8 cellular contexts compared by ENCODE assay signal in genomic region chr1:147598631-147599361, GRCh38. TPM values are rescaled to one million over a fixed set of nuclear protein-coding genes. Genes with fewer than 3 reads are reported as not detected.
DNase-seq lines count a peak whose midpoint lies in the region; ATAC-seq and TF ChIP-seq lines count a peak whose summit lies in the region.

No MANE protein-coding gene starts in this region.

- H3K9ac ChIP-seq in IMR-90 (ENCODE audit: low read depth, low read length), result peak overlapping the region; percentile 85
- H3K9ac ChIP-seq in endocrine pancreas (ENCODE audit: control insufficient read depth, insufficient read depth, low read length), result peak overlapping the region; percentile 75

- CTCF ChIA-PET in IMR-90 (lab: Yijun Ruan, JAX), result interaction anchor here (0.6 to 1.5 kb wide), 2 partner anchors 9 to 29 kb away, joined by 3 read pairs; no protein-coding TSS in a partner anchor

- H3K4me1 Mint-ChIP-seq in stimulated activated naive CD8-positive, alpha-beta T cell treated with anti-CD3 and anti-CD28 coated beads, Interleukin-15, amount 100 ng/mL, for 72 hours, result peaks cover 38% of the 10 kb centered on the region

- H2AFZ ChIP-seq in IMR-90 (replicated peaks; ENCODE audit: low read length, poor library complexity), result peak overlapping the region; percentile 99

- peak overlapping the region; percentile 77 for H4K5ac ChIP-seq in IMR-90 (ENCODE audit: low read depth, low read length)

- H4K91ac ChIP-seq in IMR-90 (ENCODE audit: insufficient read depth, low read depth, low read length), result peak overlapping the region; percentile 80; the same call in 1 of the 2 replicates

- H2BK15ac ChIP-seq in IMR-90 (ENCODE audit: low read depth, low read length), result peak overlapping the region; percentile 72; the same call in 1 of the 3 replicates

- peak overlapping the region; percentile 70 for H3K56ac ChIP-seq in IMR-90 (ENCODE audit: extremely low read depth, insufficient read depth, low read length)

- dilution Hi-C loops in IMR-90 (cut with HindIII; ENCODE audit: low sequenced_read_pairs, unreplicated experiment), result no loop called here

- peak overlapping the region; percentile 93 to 95 for H4K8ac ChIP-seq in IMR-90 (ENCODE audit: low read depth in 2 of 2, low read length in 2 of 2)

- DNase-seq in stimulated activated naive CD4-positive, alpha-beta T cell (lab: John Stamatoyannopoulos, UW), result peak in 4 of 6 experiments; percentile 30 to 61 (median 52)
- DNase-seq in stimulated activated naive CD4-positive, alpha-beta T cell treated with Interleukin-2 at 50 U/mL for 16 hours (lab: John Stamatoyannopoulos, UW), result no peak
- DNase-seq in IMR-90 (peak; percentile 15), mucosa of descending colon (peak in 2 of 3 donors; percentile 76 to 79), SW480 (ENCODE audit: low spot score) (no peak)
- peak; percentile 16 to 17 for DNase-seq in activated CD4-positive, alpha-beta T cell treated with anti-CD3 and anti-CD28 coated beads, Interleukin-2, amount 50 U/mL, for 4 hours
- DNase-seq in stimulated activated naive CD8-positive, alpha-beta T cell treated with anti-CD3 and anti-CD28 coated beads, Interleukin-15, amount 100 ng/mL, for 72 hours, result peak; percentile 53

- H3K9me3 ChIP-seq in IMR-90 (ENCODE audit: control insufficient read depth, insufficient read depth, low read length), result no peaks in the 10 kb centered on the region
- H3K9me3 ChIP-seq in endocrine pancreas (ENCODE audit: control insufficient read depth, low read length), result no peaks in the 10 kb centered on the region
- no peaks in the 10 kb centered on the region for H3K9me3 ChIP-seq in mucosa of descending colon

- H3K4me3 ChIP-seq in IMR-90 (ENCODE audit: insufficient read depth, low read depth, low read length) (peak overlapping the region; percentile 59), endocrine pancreas (ENCODE audit: control insufficient read depth, insufficient read depth, low read length) (peak overlapping the region; percentile 76), mucosa of descending colon (peak overlapping the region; percentile 57)

- H3K27ac Mint-ChIP-seq in stimulated activated naive CD8-positive, alpha-beta T cell treated with anti-CD3 and anti-CD28 coated beads, Interleukin-15, amount 100 ng/mL, for 72 hours, result peak overlapping the region; percentile 97

- peak overlapping the region; percentile 77 for H2AK5ac ChIP-seq in IMR-90 (ENCODE audit: low read depth, low read length)

- in situ Hi-C loops in IMR-90 (cut with MboI; ENCODE audit: low sequenced_read_pairs), result no loop called here

- peak overlapping the region; percentile 32 for H3K23ac ChIP-seq in IMR-90 (ENCODE audit: low read depth, low read length)

- POLR2A ChIA-PET in IMR-90 (lab: Charles Lee; ENCODE audit: unreplicated experiment), result interaction anchor here (1.3 kb wide), 1 partner anchor 57 kb away, joined by 5 read pairs; the partner anchor contains the start of gene BCL9

- no peak overlapping the region for H2BK20ac ChIP-seq in IMR-90 (ENCODE audit: low read depth, low read length)

- peak overlapping the region; percentile 1 for H2AK9ac ChIP-seq in IMR-90 (replicated peaks; ENCODE audit: low read depth, low read length, poor library complexity)

- H3K27me3 ChIP-seq in IMR-90 (ENCODE audit: control insufficient read depth, insufficient read depth, low read length) (no peaks in the 10 kb centered on the region), endocrine pancreas (ENCODE audit: control insufficient read depth, insufficient read depth, low read length) (no peaks in the 10 kb centered on the region)

- H3K14ac ChIP-seq in IMR-90 (replicated peaks; ENCODE audit: low read depth, low read length), result peak overlapping the region; percentile 87

- no peak for TF ChIP-seq CTCF in IMR-90 (conservative IDR thresholded peaks at IDR 0.05; ENCODE audit: low read depth, low read length)
- no peak for TF ChIP-seq CTCF in mucosa of descending colon (IDR thresholded peaks at IDR 0.05)

- H3K18ac ChIP-seq in IMR-90 (ENCODE audit: low read depth, low read length), result peak overlapping the region; percentile 69

- TF ChIP-seq POLR2A in IMR-90 (IDR thresholded peaks at IDR 0.05; ENCODE audit: low read depth, low read length), result no peak

- H2BK5ac ChIP-seq in IMR-90 (ENCODE audit: low read depth, low read length, poor library complexity, severe bottlenecking), result peak overlapping the region; percentile 76

- H3K79me1 ChIP-seq in IMR-90 (ENCODE audit: low read depth in 1 of 2, low read length in 2 of 2), result peaks cover 6 to 17% of the 10 kb centered on the region in 2 experiments; a peak in 3 of 4 replicates

- TF ChIP-seq RAD21 in IMR-90 (IDR thresholded peaks at IDR 0.05; ENCODE audit: low read length), result no peak

- peak; percentile 6 for ATAC-seq in IMR-90 (ENCODE audit: low read depth)
- ATAC-seq in mucosa of descending colon, result peak; percentile 19
- peak; percentile 37 for ATAC-seq in stimulated activated naive CD8-positive, alpha-beta T cell treated with anti-CD3 and anti-CD28 coated beads, Interleukin-15, amount 100 ng/mL, for 72 hours

- intact Hi-C loops in IMR-90 (cut with micrococcal nuclease) (loop anchor here (1.0 kb wide), 1 partner anchor 57 kb away; the partner anchor contains the start of gene BCL9), mucosa of descending colon (cut with DNase I, micrococcal nuclease) (loop anchor here in 1 of 2 donors (10.0 kb wide), 1 partner anchor 54 kb away; the partner anchor contains the start of gene BCL9)

- H2BK120ac ChIP-seq in IMR-90 (ENCODE audit: low read depth, low read length), result peak overlapping the region; percentile 77

- H3K4ac ChIP-seq in IMR-90 (ENCODE audit: low read depth, low read length), result peak overlapping the region; percentile 89

- H3K9me3 Mint-ChIP-seq in stimulated activated naive CD8-positive, alpha-beta T cell treated with anti-CD3 and anti-CD28 coated beads, Interleukin-15, amount 100 ng/mL, for 72 hours, result no peaks in the 10 kb centered on the region

- H3K27me3 Mint-ChIP-seq in stimulated activated naive CD8-positive, alpha-beta T cell treated with anti-CD3 and anti-CD28 coated beads, Interleukin-15, amount 100 ng/mL, for 72 hours, result no peaks in the 10 kb centered on the region

- peak overlapping the region; percentile 81 for H3K27ac ChIP-seq in IMR-90 (ENCODE audit: insufficient read depth, low read length)

- 0 out of 2 replicates have a peak, but pooled peaks cover 3% of the 10 kb centered on the region for H3K9me1 ChIP-seq in IMR-90 (ENCODE audit: insufficient read depth, low read length)

- H3K36me3 ChIP-seq in IMR-90 (ENCODE audit: control insufficient read depth, insufficient read depth, low read length) (no peaks in the 10 kb centered on the region), endocrine pancreas (ENCODE audit: control insufficient read depth, insufficient read depth, low read length) (no peaks in the 10 kb centered on the region), mucosa of descending colon (ENCODE audit: low read depth) (no peaks in the 10 kb centered on the region)

- peak overlapping the region; percentile 97 for H3K4me3 Mint-ChIP-seq in stimulated activated naive CD8-positive, alpha-beta T cell treated with anti-CD3 and anti-CD28 coated beads, Interleukin-15, amount 100 ng/mL, for 72 hours

- no TSS peak for BruUV-seq in IMR-90 (replicated peaks; lab: Mats Ljungman, UMichigan)

- 17% methylated on average over 6 of the region's 30 CpGs; no CpG with 5 or more reads in 1 of the 2 experiments for WGBS in IMR-90 (ENCODE audit: extremely low coverage in 2 of 2, insufficient read length in 1 of 2), 2 experiments

- H3K4me2 ChIP-seq in IMR-90 (ENCODE audit: low read depth, low read length), result peak overlapping the region; percentile 93

- peaks cover 4% of the 10 kb centered on the region for H3K4me1 ChIP-seq in IMR-90 (ENCODE audit: control insufficient read depth, insufficient read depth, low read length)
- peaks cover 7% of the 10 kb centered on the region for H3K4me1 ChIP-seq in endocrine pancreas (ENCODE audit: control insufficient read depth, insufficient read depth, low read length)
- no peaks in the 10 kb centered on the region for H3K4me1 ChIP-seq in mucosa of descending colon (ENCODE audit: low read depth)

- no peaks in the 10 kb centered on the region; the same call in 1 of the 2 replicates for H4K20me1 ChIP-seq in IMR-90 (ENCODE audit: insufficient read depth, low read length)

TF ChIP-seq in IMR-90, 13 proteins besides CTCF, POLR2A, EP300 and RAD21 (continues in another document):
- TF ChIP-seq BHLHE40 (IDR thresholded peaks at IDR 0.05; ENCODE audit: low read depth, low read length), result no peak
- TF ChIP-seq MAZ (IDR thresholded peaks at IDR 0.05; ENCODE audit: borderline replicate concordance, low read depth, low read length), result no peak
- TF ChIP-seq RCOR1 (IDR thresholded peaks at IDR 0.05; ENCODE audit: insufficient replicate concordance, low read length), result no peak
- TF ChIP-seq ELK1 (IDR thresholded peaks at IDR 0.05; ENCODE audit: borderline replicate concordance, low read depth, low read length), result no peak
- TF ChIP-seq RFX5 (IDR thresholded peaks at IDR 0.05; ENCODE audit: low read depth, low read length), result no peak
- no peak for TF ChIP-seq FOS (IDR thresholded peaks at IDR 0.05; ENCODE audit: low read depth, low read length)
- TF ChIP-seq CHD1 (IDR thresholded peaks at IDR 0.05; ENCODE audit: low read depth, low read length), result no peak
- TF ChIP-seq MAFK (IDR thresholded peaks at IDR 0.05; ENCODE audit: low read depth, low read length), result no peak
- TF ChIP-seq USF2 (IDR thresholded peaks at IDR 0.05; ENCODE audit: low read depth, low read length), result no peak
- TF ChIP-seq SMC3 (IDR thresholded peaks at IDR 0.05; ENCODE audit: low read depth, low read length), result no peak

RNA-seq across cellular contexts. Expression of gene BCL9, which starts 57.5 kb away (rescaled TPM):
- 3.6 and 5.0 TPM in 2 replicates for total RNA-seq in IMR-90 (2012; rRNA removed)
- 10.5 and 12.4 TPM in 2 replicates for polyA plus RNA-seq in IMR-90 (2012; rRNA removed)
- polyA plus RNA-seq in IMR-90 (2012; cell fraction: cytosol; rRNA removed), result 4.2 and 9.7 TPM in 2 replicates
- polyA plus RNA-seq in IMR-90 (2012; cell fraction: nucleus; rRNA removed; ENCODE audit: low replicate concordance), result 9.2 and 12.4 TPM in 2 replicates
- 10 to 100 TPM; 17.2 to 24.9 (median 18.6) TPM for total RNA-seq in mucosa of descending colon

Comparison
In these comparisons a context has a peak if more than half of its experiments do, and no peak if none do; other contexts are left out.
1. DNase-seq: peak in stimulated activated naive CD4-positive, alpha-beta T cell (4 of 6), IMR-90 (single experiment), activated CD4-positive, alpha-beta T cell treated with anti-CD3 and anti-CD28 coated beads, Interleukin-2, amount 50 U/mL, for 4 hours (2 of 2), mucosa of descending colon (2 of 3) and stimulated activated naive CD8-positive, alpha-beta T cell treated with anti-CD3 and anti-CD28 coated beads, Interleukin-15, amount 100 ng/mL, for 72 hours (2 of 2); none in stimulated activated naive CD4-positive, alpha-beta T cell treated with Interleukin-2 at 50 U/mL for 16 hours (single experiment) and SW480 (single experiment).
2. Peak in every context shown above with its lines, with median percentiles within 50 percentile points of each other: ATAC-seq and H3K4me3 ChIP-seq.